8 cellular contexts compared by ENCODE assay signal in the genomic region with DNA sequence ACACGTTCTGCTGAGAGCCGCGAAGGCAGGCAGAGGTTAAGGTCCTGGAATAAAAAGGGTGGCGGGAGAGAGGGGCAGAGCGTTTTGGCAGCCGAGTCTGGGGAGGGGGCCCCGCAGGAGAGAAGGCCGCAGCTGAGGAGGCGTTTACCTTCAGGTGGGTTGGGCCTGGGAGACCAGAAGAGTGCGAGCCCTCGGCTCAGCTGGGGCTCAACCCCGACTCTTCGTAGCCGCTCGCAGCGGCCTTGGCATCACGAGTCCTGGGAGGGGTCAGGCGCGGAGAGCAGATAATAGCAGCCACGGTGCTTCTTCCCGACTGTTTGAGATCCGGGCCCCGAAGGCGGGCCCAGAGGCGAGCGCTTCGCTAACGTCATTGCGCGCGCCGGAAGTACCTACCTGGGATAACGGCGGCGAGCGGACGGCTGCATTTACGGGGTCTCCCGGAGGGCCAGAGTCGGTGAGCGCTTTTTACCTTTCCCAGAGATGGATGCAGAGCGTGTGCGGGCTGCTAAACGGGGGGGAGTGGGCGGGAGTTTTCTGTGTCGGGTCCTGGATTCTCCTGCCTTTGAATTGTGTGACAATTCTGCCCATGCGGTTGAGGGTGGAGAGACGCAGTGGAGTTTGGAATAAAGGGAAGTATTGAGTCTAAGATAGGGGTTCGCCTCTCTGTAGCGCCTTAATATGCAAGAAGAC. TPM values are rescaled to one million over a fixed set of nuclear protein-coding genes. Genes with fewer than 3 reads are reported as not detected.
DNase-seq lines count a peak whose midpoint lies in the region; TF ChIP-seq lines count a peak whose summit lies in the region.

TSS of gene PPHLN1 (plus strand) at position 392 of the 690 bp plus-strand sequence. CDS start 9,736 bp downstream, outside the sequence.
A gene with protein sequence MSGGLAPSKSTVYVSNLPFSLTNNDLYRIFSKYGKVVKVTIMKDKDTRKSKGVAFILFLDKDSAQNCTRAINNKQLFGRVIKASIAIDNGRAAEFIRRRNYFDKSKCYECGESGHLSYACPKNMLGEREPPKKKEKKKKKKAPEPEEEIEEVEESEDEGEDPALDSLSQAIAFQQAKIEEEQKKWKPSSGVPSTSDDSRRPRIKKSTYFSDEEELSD (minus strand): TSS at position 319 of the 690 bp plus-strand sequence. CDS start 1,992 bp downstream, outside the sequence.

- TF ChIP-seq RAD21 in neural cell (conservative IDR thresholded peaks at IDR 0.05): no peak

- TF ChIP-seq POLR2A in stomach (IDR thresholded peaks at IDR 0.05): no peak

- H3K36me3 ChIP-seq in GM23248 (ENCODE audit: low read depth) (peaks cover 11% of the 10 kb centered on the region), Karpas-422 (ENCODE audit: insufficient read depth, low read length) (0 out of 2 replicates have a peak, but pooled peaks cover 5% of the 10 kb centered on the region), neural cell (ENCODE audit: insufficient read depth, low read length) (no peaks in the 10 kb centered on the region), stomach (peaks cover 0 to 18% (median 11%) of the 10 kb centered on the region in 4 donors)

- no peaks in the 10 kb centered on the region for H4K20me1 ChIP-seq in GM23248 (ENCODE audit: insufficient read depth)
- H4K20me1 ChIP-seq in Karpas-422 (ENCODE audit: insufficient read depth, low read depth, low read length): peaks cover 14% of the 10 kb centered on the region
- H4K20me1 ChIP-seq in neural cell (ENCODE audit: insufficient read depth): no peaks in the 10 kb centered on the region

- H3K9ac ChIP-seq in GM23248 (peak within 1 kb of the TSS; percentile 93), Karpas-422 (ENCODE audit: low read length) (peak within 1 kb of the TSS; percentile 81), neural cell (ENCODE audit: low read length) (peak within 1 kb of the TSS; percentile 94)

- DNase-seq in EH (ENCODE audit: low read depth) (peak; percentile 83), GM23248 (peak; percentile 93), Karpas-422 (peak; percentile 96), SHP77 (lab: John Stamatoyannopoulos, UW) (peak; percentile 86 to 87), fibroblast of villous mesenchyme (ENCODE audit: low read depth) (peak; percentile 89), stomach (peak; percentile 83)
- DNase-seq in activated effector memory CD4-positive, alpha-beta T cell treated with Interleukin-2 at 50 U/mL for 16 hours: peak; percentile 70

- H3K4me1 ChIP-seq in GM23248 (ENCODE audit: insufficient read depth) (peaks cover 12% of the 10 kb centered on the region), Karpas-422 (ENCODE audit: low read length) (peaks cover 34% of the 10 kb centered on the region), stomach (peaks cover 18 to 69% (median 52%) of the 10 kb centered on the region in 4 donors)

- H3K9me2 ChIP-seq in GM23248 (ENCODE audit: insufficient read depth) (no peaks in the 10 kb centered on the region), Karpas-422 (replicated peaks; ENCODE audit: insufficient read depth, low read length) (no peaks in the 10 kb centered on the region), neural cell (ENCODE audit: insufficient read depth, low read length) (no peaks in the 10 kb centered on the region)

- no peak for TF ChIP-seq CTCF in fibroblast of villous mesenchyme (IDR thresholded peaks at IDR 0.05; ENCODE audit: insufficient read depth, low read depth, low read length)
- peak; percentile 3 for TF ChIP-seq CTCF in neural cell (IDR thresholded peaks at IDR 0.05; ENCODE audit: poor library complexity, severe bottlenecking)
- TF ChIP-seq CTCF in stomach (IDR thresholded peaks at IDR 0.05): no peak

- in situ Hi-C loops in GM23248 (cut with MboI): loop anchor here (5.0 kb wide), 1 partner anchor 194 kb away; no protein-coding TSS in a partner anchor

- peak within 1 kb of the TSS; percentile 94 for H3K4me2 ChIP-seq in GM23248 (ENCODE audit: unreplicated experiment)
- peak within 1 kb of the TSS; percentile 89 for H3K4me2 ChIP-seq in Karpas-422 (ENCODE audit: low read depth, low read length, poor library complexity, severe bottlenecking)
- peak within 1 kb of the TSS; percentile 92 for H3K4me2 ChIP-seq in neural cell (ENCODE audit: low read length)

- no peaks in the 10 kb centered on the region for H3K9me3 ChIP-seq in GM23248 (ENCODE audit: low read depth)
- no peaks in the 10 kb centered on the region for H3K9me3 ChIP-seq in Karpas-422 (ENCODE audit: low read length)
- no peaks in the 10 kb centered on the region for H3K9me3 ChIP-seq in neural cell (ENCODE audit: low read length)
- H3K9me3 ChIP-seq in stomach: no peaks in the 10 kb centered on the region

- H3F3A ChIP-seq in GM23248 (ENCODE audit: insufficient read depth): peaks cover 16% of the 10 kb centered on the region
- H3F3A ChIP-seq in neural cell (ENCODE audit: insufficient read depth, low read length, poor library complexity, severe bottlenecking): no peaks in the 10 kb centered on the region

- intact Hi-C loops in stomach (cut with DNase I; ENCODE audit: low total_unique reads): loop anchor here (5.0 to 10.0 kb wide), 2 partner anchors 81 to 189 kb away; no protein-coding TSS in a partner anchor

- WGBS in GM23248 (ENCODE audit: low coverage in 1 of 2, low lambda C conversion rate in 2 of 2, missing lambda C conversion rate in 2 of 2), 2 experiments: 1% methylated on average over 48 to 50 of the region's 50 CpGs
- 0 to 1% (median 0%) methylated on average over 47 to 50 of the region's 50 CpGs for WGBS in stomach, 5 donors

- H3K27me3 ChIP-seq in GM23248 (replicated peaks; ENCODE audit: insufficient read depth) (no peaks in the 10 kb centered on the region), Karpas-422 (ENCODE audit: low read length) (no peaks in the 10 kb centered on the region), neural cell (ENCODE audit: insufficient read depth, low read depth, low read length) (no peaks in the 10 kb centered on the region), stomach (no peaks in the 10 kb centered on the region)

- H2AFZ ChIP-seq in GM23248 (peak within 1 kb of the TSS; percentile 95), Karpas-422 (ENCODE audit: low read length) (peak within 1 kb of the TSS; percentile 62; the same call in 1 of the 2 replicates), neural cell (ENCODE audit: low read depth, low read length) (peak within 1 kb of the TSS; percentile 100)

- no peak for TF ChIP-seq EP300 in neural cell (conservative IDR thresholded peaks at IDR 0.05; ENCODE audit: poor library complexity, severe bottlenecking)
- TF ChIP-seq EP300 in stomach (IDR thresholded peaks at IDR 0.05): no peak

- H3K79me2 ChIP-seq in GM23248 (ENCODE audit: insufficient read depth) (peaks cover 65% of the 10 kb centered on the region), Karpas-422 (ENCODE audit: low read length) (peaks cover 69% of the 10 kb centered on the region), neural cell (replicated peaks; ENCODE audit: insufficient read depth, low read length) (peaks cover 51% of the 10 kb centered on the region)

- H3K4me3 ChIP-seq in GM23248: peak within 1 kb of the TSS; percentile 93
- peak within 1 kb of the TSS; percentile 73 for H3K4me3 ChIP-seq in Karpas-422 (ENCODE audit: low read length)
- H3K4me3 ChIP-seq in fibroblast of villous mesenchyme (ENCODE audit: low read depth, low read length): peak within 1 kb of the TSS; percentile 89
- H3K4me3 ChIP-seq in neural cell (ENCODE audit: low read length): peak within 1 kb of the TSS; percentile 92
- H3K4me3 ChIP-seq in stomach: peak within 1 kb of the TSS; percentile 68 to 87 (median 82)

- H3K27ac ChIP-seq in GM23248: peak within 1 kb of the TSS; percentile 71
- peak within 1 kb of the TSS; percentile 71 for H3K27ac ChIP-seq in Karpas-422 (ENCODE audit: low read length)
- peak within 1 kb of the TSS; percentile 79 for H3K27ac ChIP-seq in neural cell (ENCODE audit: low read length)
- peak within 1 kb of the TSS; percentile 85 to 96 (median 93) for H3K27ac ChIP-seq in stomach

TF ChIP-seq in neural cell, 6 proteins besides CTCF, POLR2A, EP300 and RAD21:
- TF ChIP-seq POLR2AphosphoS5 (IDR thresholded peaks at IDR 0.05) (peak; percentile 79), TAF1 (IDR thresholded peaks at IDR 0.05; ENCODE audit: low read depth) (peak; percentile 56), MXI1 (conservative IDR thresholded peaks at IDR 0.05; ENCODE audit: poor library complexity, severe bottlenecking) (peak; percentile 93), EZH2 (IDR thresholded peaks at IDR 0.05; ENCODE audit: borderline replicate concordance, insufficient read depth, low read length, poor library complexity, severe bottlenecking) (no peak)

RNA-seq across cellular contexts. Expression of gene PPHLN1, which starts in this region (rescaled TPM):
- 55.3 and 77.3 TPM in 2 replicates for total RNA-seq in GM23248 (2014; rRNA removed; shearing (Covaris generic))
- polyA plus RNA-seq in GM23248 (2016; fragmentation: Nextera tagmentation; extraction: Ambion mirVana): 70.5 and 72.0 TPM in 2 replicates
- 115 and 174 TPM in 2 replicates for total RNA-seq in Karpas-422 (2014; rRNA removed; shearing (Covaris generic); ENCODE audit: low replicate concordance)
- 62.5 and 75.1 TPM in 2 replicates for total RNA-seq in fibroblast of villous mesenchyme
- polyA plus RNA-seq in neural cell: 173 and 192 TPM in 2 replicates
- polyA minus RNA-seq in neural cell: 123 and 151 TPM in 2 replicates
- 100 to 1,000 TPM in 2 of 5 donors, 10 to 100 TPM in 3; 29.8 to 213 (median 99.5) TPM for total RNA-seq in stomach
- polyA plus RNA-seq in stomach: 10 to 100 TPM; 23.5 to 29.6 (median 26.3) TPM

RNA-seq across cellular contexts. Expression of the second gene that starts in this region (rescaled TPM):
- total RNA-seq in GM23248 (2014; rRNA removed; shearing (Covaris generic)): 20.6 and 26.8 TPM in 2 replicates
- polyA plus RNA-seq in GM23248 (2016; fragmentation: Nextera tagmentation; extraction: Ambion mirVana) (128 and 134 TPM in 2 replicates), neural cell (65.3 and 83.9 TPM in 2 replicates), stomach (10 to 100 TPM; 46.6 to 97.5 (median 48.3) TPM)
- total RNA-seq in Karpas-422 (2014; rRNA removed; shearing (Covaris generic); ENCODE audit: low replicate concordance): 48.2 and 58.4 TPM in 2 replicates
- total RNA-seq in fibroblast of villous mesenchyme (40.2 and 42.2 TPM in 2 replicates), stomach (10 to 100 TPM in 3 of 5 donors, 1 to 10 TPM in 1, under 1 TPM in 1; 0.58 to 46.1 (median 20.0) TPM)
- polyA minus RNA-seq in neural cell: 18.5 and 25.6 TPM in 2 replicates

Comparison
In these comparisons a context has a peak if more than half of its experiments do, and no peak if none do; other contexts are left out.
1. Peak in every context shown above with its lines: DNase-seq, H3K4me3 ChIP-seq and H3K27ac ChIP-seq.